ENCODE assay signal across 8 cellular contexts in the genomic region with DNA sequence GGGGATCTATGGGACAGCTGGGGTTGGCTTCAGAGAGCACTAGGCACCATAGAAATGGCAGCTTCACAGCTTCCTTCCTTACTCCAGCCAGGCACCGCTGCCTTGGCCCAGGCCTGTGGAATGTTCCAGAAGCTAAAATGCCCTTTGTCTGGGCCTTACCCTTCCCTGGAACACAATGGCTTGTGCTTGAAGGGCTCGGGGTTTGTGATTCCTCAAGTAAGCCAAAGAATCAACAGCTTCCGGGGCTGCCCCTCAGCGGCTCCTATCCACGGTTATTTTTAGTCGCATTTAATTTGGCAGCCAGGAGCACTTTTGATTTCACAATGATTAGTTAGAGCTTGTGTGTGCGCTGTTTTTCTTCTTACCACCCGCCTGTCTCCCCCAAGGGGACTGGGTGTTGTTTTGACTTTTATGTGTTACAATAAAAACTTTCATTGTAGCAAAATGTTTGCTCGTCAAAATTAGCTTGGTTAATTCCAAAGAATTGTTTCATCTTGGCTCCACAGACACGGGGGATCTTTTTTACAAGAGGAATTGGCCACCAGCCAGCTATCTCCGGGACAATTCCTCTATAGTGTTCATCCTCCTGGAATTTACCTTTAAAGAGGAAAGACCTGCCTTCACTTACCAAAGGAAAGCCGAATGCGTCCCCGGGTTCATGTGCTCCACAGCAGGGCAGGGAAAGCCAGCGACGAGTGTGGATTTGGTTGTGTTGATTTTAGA.
DNase-seq lines count a peak whose midpoint lies in the region; ATAC-seq, FAIRE-seq and TF ChIP-seq lines count a peak whose summit lies in the region.

No MANE protein-coding gene starts in this region.

- H3K18ac ChIP-seq in H1 (ENCODE audit: extremely low read depth, low read length): peak overlapping the region; percentile 82; the same call in 1 of the 2 replicates

- no peak overlapping the region for H3K14ac ChIP-seq in H1 (ENCODE audit: insufficient read length)

- H3K9me3 Mint-ChIP-seq in CD8-positive, alpha-beta T cell: no peaks in the 10 kb centered on the region
- no peaks in the 10 kb centered on the region for H3K9me3 Mint-ChIP-seq in activated T-cell treated with anti-CD3 and anti-CD28 coated beads, Interleukin-2, amount 50 U/mL, for 72 hours

- peaks cover 5% of the 10 kb centered on the region for H3K27me3 Mint-ChIP-seq in CD8-positive, alpha-beta T cell (ENCODE audit: low read depth)
- no peaks in the 10 kb centered on the region for H3K27me3 Mint-ChIP-seq in activated T-cell treated with anti-CD3 and anti-CD28 coated beads, Interleukin-2, amount 50 U/mL, for 72 hours (ENCODE audit: low read depth)

- H3K36me3 ChIP-seq in CD8-positive, alpha-beta T cell (ENCODE audit: insufficient read depth, low read length): no peaks in the 10 kb centered on the region
- H3K36me3 ChIP-seq in H1 (ENCODE audit: control insufficient read depth in 2 of 4, insufficient read depth in 4 of 4, low read length in 3 of 4): no peaks in the 10 kb centered on the region

- no peak overlapping the region for H3K27ac ChIP-seq in CD8-positive, alpha-beta T cell (ENCODE audit: low read depth, low read length)
- H3K27ac ChIP-seq in H1 (ENCODE audit: low read depth, low read length): no peak overlapping the region

- 0 out of 2 replicates have a peak overlapping the region, but pooled peaks have one; percentile 60 for H2BK5ac ChIP-seq in H1 (ENCODE audit: low read depth, low read length)

- POLR2A ChIA-PET in CD8-positive, alpha-beta T cell (lab: Charles Lee): interaction anchor here (0.6 to 1.1 kb wide), 2 partner anchors 75 to 505 kb away, joined by 3 read pairs; no protein-coding TSS in a partner anchor
- POLR2A ChIA-PET in H1 (lab: Charles Lee; ENCODE audit: partially characterized antibody): interaction anchor here (0.6 to 2.0 kb wide), 4 partner anchors 11 to 75 kb away, joined by 3 to 6 read pairs (median 4); no protein-coding TSS in a partner anchor

- H3K36me3 Mint-ChIP-seq in CD8-positive, alpha-beta T cell: no peaks in the 10 kb centered on the region
- H3K36me3 Mint-ChIP-seq in activated T-cell treated with anti-CD3 and anti-CD28 coated beads, Interleukin-2, amount 50 U/mL, for 72 hours (ENCODE audit: insufficient read depth in 2 of 2): no peaks in the 10 kb centered on the region

- no peak overlapping the region for H3K4me3 Mint-ChIP-seq in CD8-positive, alpha-beta T cell
- H3K4me3 Mint-ChIP-seq in activated T-cell treated with anti-CD3 and anti-CD28 coated beads, Interleukin-2, amount 50 U/mL, for 72 hours: no peak overlapping the region

- H3K4ac ChIP-seq in H1 (replicated peaks; ENCODE audit: insufficient read length, low read depth, low read length): no peak overlapping the region

- H3K23me2 ChIP-seq in H1 (ENCODE audit: low read depth, low read length): no peaks in the 10 kb centered on the region; the same call in 1 of the 2 replicates

- H3K79me1 ChIP-seq in H1 (ENCODE audit: low read depth, low read length): no peaks in the 10 kb centered on the region; the same call in 1 of the 2 replicates

- H3K23ac ChIP-seq in H1 (ENCODE audit: insufficient read length): no peak overlapping the region

- H4K8ac ChIP-seq in H1 (ENCODE audit: extremely low read depth, insufficient read depth, low read length): no peak overlapping the region; the same call in 1 of the 2 replicates

- peaks cover 13% of the 10 kb centered on the region for H3K4me1 ChIP-seq in CD8-positive, alpha-beta T cell (ENCODE audit: insufficient read depth, low read length)
- peaks cover 0 to 11% (median 4%) of the 10 kb centered on the region in 4 experiments; a peak in 3 of 7 replicates for H3K4me1 ChIP-seq in H1 (replicated peaks in 1 of 4; ENCODE audit: control insufficient read depth in 3 of 4, insufficient read depth in 4 of 4, low read length in 3 of 4)

- no peak for TF ChIP-seq EP300 in H1 (IDR thresholded peaks at IDR 0.05; ENCODE audit: borderline replicate concordance in 1 of 2, low read depth in 2 of 2, low read length in 2 of 2)

- no peak overlapping the region for H4K5ac ChIP-seq in H1 (ENCODE audit: insufficient read length, low read depth, low read length)

- H3K27ac Mint-ChIP-seq in CD8-positive, alpha-beta T cell: peak overlapping the region; percentile 84
- H3K27ac Mint-ChIP-seq in activated T-cell treated with anti-CD3 and anti-CD28 coated beads, Interleukin-2, amount 50 U/mL, for 72 hours: no peak overlapping the region

- H3K79me2 ChIP-seq in H1 (ENCODE audit: control insufficient read depth in 1 of 2, insufficient read depth in 2 of 2, low read length in 2 of 2): no peaks in the 10 kb centered on the region

- no peak for TF ChIP-seq POLR2A in H1 (IDR thresholded peaks at IDR 0.05; ENCODE audit: control extremely low read depth in 1 of 2, low read depth in 2 of 2, low read length in 2 of 2)

- no peak overlapping the region for H2BK120ac ChIP-seq in H1 (replicated peaks; ENCODE audit: low read depth, low read length)

- WGBS in H1 (ENCODE audit: extremely low coverage in 1 of 2, insufficient coverage in 1 of 2, insufficient read length in 1 of 2, insufficient replicate concordance in 2 of 2, low coverage in 1 of 2, low lambda C conversion rate in 2 of 2, missing lambda C conversion rate in 1 of 2), 2 experiments: 85% methylated on average over 16 of the region's 16 CpGs; no CpG with 5 or more reads in 1 of the 2 experiments

- H4K20me1 ChIP-seq in H1 (replicated peaks in 1 of 2; ENCODE audit: control insufficient read depth in 1 of 2, insufficient read depth in 2 of 2, low read length in 2 of 2): no peaks in the 10 kb centered on the region

- H2AK5ac ChIP-seq in H1 (ENCODE audit: low read depth, low read length): 0 out of 2 replicates have a peak overlapping the region, but pooled peaks have one; percentile 33

- peak overlapping the region; percentile 92; the same call in 1 of the 2 replicates for H2BK12ac ChIP-seq in H1 (ENCODE audit: low read depth, low read length)

- FAIRE-seq in H1 (lab: Jason Lieb, UNC): no peak

- in situ Hi-C loops in GM13976 (cut with MboI; ENCODE audit: low sequenced_read_pairs, unreplicated experiment): no loop called here

- no peaks in the 10 kb centered on the region for H3K9me3 ChIP-seq in CD8-positive, alpha-beta T cell (ENCODE audit: low read length)
- peaks cover 0 to 5% of the 10 kb centered on the region in 2 experiments; a peak in 1 of 4 replicates for H3K9me3 ChIP-seq in H1 (ENCODE audit: insufficient read depth in 2 of 2, low read depth in 1 of 2, low read length in 1 of 2)

- peak overlapping the region; percentile 100; the same call in 1 of the 2 replicates for H2BK15ac ChIP-seq in H1 (ENCODE audit: low read length)

- TF ChIP-seq CTCF in CD8-positive, alpha-beta T cell (IDR thresholded peaks at IDR 0.05): no peak
- TF ChIP-seq CTCF in H1 (IDR thresholded peaks at IDR 0.05; ENCODE audit: control extremely low read depth in 1 of 3, insufficient read depth in 1 of 3, low read depth in 1 of 3, low read length in 3 of 3): no peak
- TF ChIP-seq CTCF in GM13976 (IDR thresholded peaks at IDR 0.05; ENCODE audit: borderline replicate concordance, control extremely low read depth, extremely low read depth, insufficient read depth, missing control alignments): no peak

- no peak overlapping the region for H3K4me3 ChIP-seq in CD8-positive, alpha-beta T cell (ENCODE audit: low read depth, low read length)
- H3K4me3 ChIP-seq in H1 (ENCODE audit: extremely low read depth in 1 of 4, insufficient read depth in 2 of 4, low read depth in 3 of 4, low read length in 4 of 4): no peak overlapping the region

- H3K9ac ChIP-seq in H1 (replicated peaks in 1 of 4; ENCODE audit: extremely low read depth in 1 of 4, low read depth in 3 of 4, low read length in 3 of 4): no peak overlapping the region

- no peak for TF ChIP-seq RAD21 in H1 (IDR thresholded peaks at IDR 0.05 in 1 of 2, conservative IDR thresholded peaks at IDR 0.05 in 1 of 2; ENCODE audit: low read depth in 2 of 2, low read length in 2 of 2)

- no peak overlapping the region for H3K4me2 ChIP-seq in H1 (ENCODE audit: insufficient read depth in 1 of 2, low read depth in 2 of 2, low read length in 2 of 2)

- ATAC-seq in CD8-positive, alpha-beta T cell: no peak
- no peak for ATAC-seq in HG02884 (IDR thresholded peaks at IDR 0.05; ENCODE audit: unreplicated experiment)
- no peak for ATAC-seq in activated T-cell treated with anti-CD3 and anti-CD28 coated beads, Interleukin-2, amount 50 U/mL, for 72 hours (replicated peaks in 1 of 2)

- no peak overlapping the region for H2BK20ac ChIP-seq in H1 (ENCODE audit: low read length)

- CTCF ChIA-PET in CD8-positive, alpha-beta T cell (lab: Charles Lee): no interaction called here
- CTCF ChIA-PET in H1 (lab: Charles Lee; ENCODE audit: partially characterized antibody): interaction anchor here (0.6 to 1.4 kb wide), 5 partner anchors 24 to 367 kb away, joined by 3 read pairs; no protein-coding TSS in a partner anchor

- H3K56ac ChIP-seq in H1 (replicated peaks; ENCODE audit: insufficient read length, low read depth, low read length): no peak overlapping the region

- intact Hi-C loops in CD8-positive, alpha-beta T cell (cut with DNase I, micrococcal nuclease): loop anchor here (1.0 to 10.0 kb wide), 6 partner anchors 72 to 1229 kb away; no protein-coding TSS in a partner anchor

- H2AFZ ChIP-seq in H1 (ENCODE audit: low read length): peak overlapping the region; percentile 42; the same call in 1 of the 2 replicates

- DNase-seq in CD8-positive, alpha-beta T cell: no peak
- peak; percentile 72 for DNase-seq in NCI-H1105 treated with DMSO at 0.1 percent for 48 hours (lab: John Stamatoyannopoulos, UW)
- no peak for DNase-seq in H1 (ENCODE audit: low read depth in 1 of 2, low spot score in 2 of 2)
- DNase-seq in non-pigmented ciliary epithelial cell (ENCODE audit: low read depth): peak; percentile 9
- no peak for DNase-seq in cerebellar nuclear complex (lab: John Stamatoyannopoulos, UW)
- no peak for DNase-seq in activated T-cell treated with anti-CD3 and anti-CD28 coated beads, Interleukin-2, amount 50 U/mL, for 72 hours
- no peak for DNase-seq in GM13976 (ENCODE audit: low spot score)

- H3K4me1 Mint-ChIP-seq in CD8-positive, alpha-beta T cell (ENCODE audit: low read depth): peaks cover 19% of the 10 kb centered on the region
- H3K4me1 Mint-ChIP-seq in activated T-cell treated with anti-CD3 and anti-CD28 coated beads, Interleukin-2, amount 50 U/mL, for 72 hours (ENCODE audit: low read depth): peaks cover 17% of the 10 kb centered on the region

- H3K27me3 ChIP-seq in CD8-positive, alpha-beta T cell (ENCODE audit: insufficient read depth, low read length): no peaks in the 10 kb centered on the region
- no peaks in the 10 kb centered on the region; a peak in 2 of 7 replicates for H3K27me3 ChIP-seq in H1 (replicated peaks in 1 of 4; ENCODE audit: control insufficient read depth in 3 of 4, extremely low read depth in 1 of 4, insufficient read depth in 3 of 4, low read length in 3 of 4)

- H4K91ac ChIP-seq in H1 (replicated peaks; ENCODE audit: insufficient read length, low read length): no peak overlapping the region

TF ChIP-seq in H1, 55 proteins besides CTCF, POLR2A, EP300 and RAD21 (continues in another document):
- no peak for TF ChIP-seq BCL11A (IDR thresholded peaks at IDR 0.05; ENCODE audit: low read depth in 2 of 2, low read length in 2 of 2)
- no peak for TF ChIP-seq BACH1 (IDR thresholded peaks at IDR 0.05; ENCODE audit: low read length)
- no peak for TF ChIP-seq CEBPB (IDR thresholded peaks at IDR 0.05; ENCODE audit: low read depth, low read length)
- no peak for TF ChIP-seq SAP30 (IDR thresholded peaks at IDR 0.05; ENCODE audit: insufficient read depth, insufficient replicate concordance, low read length)

Comparison
In these comparisons a context has a peak if more than half of its experiments do, and no peak if none do; other contexts are left out.
1. DNase-seq: peak in NCI-H1105 treated with DMSO at 0.1 percent for 48 hours (single experiment) and non-pigmented ciliary epithelial cell (single experiment); none in CD8-positive, alpha-beta T cell (0 of 7), H1 (0 of 2), cerebellar nuclear complex (0 of 2), activated T-cell treated with anti-CD3 and anti-CD28 coated beads, Interleukin-2, amount 50 U/mL, for 72 hours (0 of 2) and GM13976 (single experiment).